21 cellular contexts compared by ENCODE assay signal in the genomic region with DNA sequence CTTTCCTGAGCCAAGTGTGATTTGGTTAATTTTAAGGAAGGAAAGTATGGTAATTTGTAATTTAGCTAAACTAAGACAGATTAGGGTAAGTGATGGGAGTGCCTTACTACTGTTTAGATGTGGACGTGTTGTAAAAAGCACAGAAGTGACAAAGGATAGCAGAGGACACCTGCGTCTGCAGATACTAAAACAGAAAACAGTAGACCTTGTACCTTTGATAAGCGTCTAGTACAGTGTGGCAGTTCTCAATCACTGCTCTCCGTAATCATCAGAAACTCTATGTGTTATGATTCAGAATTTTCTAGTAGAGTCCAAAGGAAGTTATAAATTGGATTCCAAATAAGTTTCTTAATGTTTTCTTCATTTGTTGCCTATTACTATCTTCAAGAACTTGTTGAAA.
"Had no signal": no experiment of that assay in that cellular context is flagged by ENCODE, and none has a peak within 500 bp of the region (broad histone marks: within the 10 kb centered on the region; RNA-seq: fewer than 3 reads in every experiment).

No MANE protein-coding gene starts in this region.

- H3K4me3 ChIP-seq: lower lobe of right lung, ovary, right atrium auricular region, skin epidermis, spleen, tibial nerve, uterus had no signal

- H3K36me3 ChIP-seq: ovary, uterus had no signal

- H3K4me1 ChIP-seq: lower lobe of right lung, right atrium auricular region, spleen, tibial nerve, uterus had no signal

- H3K9me3 ChIP-seq: lower lobe of right lung, ovary, right atrium auricular region, spleen, tibial nerve, uterus had no signal

- ATAC-seq: lower lobe of right lung; natural killer cell; sciatic nerve; stimulated activated memory B cell treated with anti-CD40 and anti-IgM and Interleukin-4, amounts not matched to agents 10 μg/mL and 1 μg/mL and 100 μg/mL, for 72 hours; stimulated activated naive CD8-positive, alpha-beta T cell treated with anti-CD3 and anti-CD28 coated beads, Interleukin-15, amount 100 ng/mL, for 72 hours had no signal

- H3K27ac ChIP-seq: lower lobe of right lung, ovary, right atrium auricular region, skin epidermis, spleen, tibial nerve, uterus had no signal

- FAIRE-seq: kidney had no signal

- H3K27me3 ChIP-seq: ovary, right atrium auricular region, spleen, tibial nerve, uterus had no signal

- DNase-seq: hippocampal formation; kidney; lower lobe of right lung; mammary epithelial cell; mesenchymal stem cell; naive B cell; natural killer cell; nephron progenitor cell; ovary; spleen; stimulated activated CD4-positive, alpha-beta T cell treated with anti-CD3 and anti-CD28 coated beads, Interleukin-4, amount 100 ng/mL, for 4 hours; stimulated activated CD8-positive, alpha-beta memory T cell treated with anti-CD3 and anti-CD28 coated beads, Interleukin-4, amount 100 ng/mL, for 48 hours; stimulated activated naive CD4-positive, alpha-beta T cell treated with Interleukin-2 at 50 U/mL for 16 hours; stimulated activated naive CD8-positive, alpha-beta T cell treated with anti-CD3 and anti-CD28 coated beads, Interleukin-15, amount 100 ng/mL, for 72 hours; substantia nigra; uterus had no signal
